ENCODE assay signal across 11 cellular contexts in the genomic region with DNA sequence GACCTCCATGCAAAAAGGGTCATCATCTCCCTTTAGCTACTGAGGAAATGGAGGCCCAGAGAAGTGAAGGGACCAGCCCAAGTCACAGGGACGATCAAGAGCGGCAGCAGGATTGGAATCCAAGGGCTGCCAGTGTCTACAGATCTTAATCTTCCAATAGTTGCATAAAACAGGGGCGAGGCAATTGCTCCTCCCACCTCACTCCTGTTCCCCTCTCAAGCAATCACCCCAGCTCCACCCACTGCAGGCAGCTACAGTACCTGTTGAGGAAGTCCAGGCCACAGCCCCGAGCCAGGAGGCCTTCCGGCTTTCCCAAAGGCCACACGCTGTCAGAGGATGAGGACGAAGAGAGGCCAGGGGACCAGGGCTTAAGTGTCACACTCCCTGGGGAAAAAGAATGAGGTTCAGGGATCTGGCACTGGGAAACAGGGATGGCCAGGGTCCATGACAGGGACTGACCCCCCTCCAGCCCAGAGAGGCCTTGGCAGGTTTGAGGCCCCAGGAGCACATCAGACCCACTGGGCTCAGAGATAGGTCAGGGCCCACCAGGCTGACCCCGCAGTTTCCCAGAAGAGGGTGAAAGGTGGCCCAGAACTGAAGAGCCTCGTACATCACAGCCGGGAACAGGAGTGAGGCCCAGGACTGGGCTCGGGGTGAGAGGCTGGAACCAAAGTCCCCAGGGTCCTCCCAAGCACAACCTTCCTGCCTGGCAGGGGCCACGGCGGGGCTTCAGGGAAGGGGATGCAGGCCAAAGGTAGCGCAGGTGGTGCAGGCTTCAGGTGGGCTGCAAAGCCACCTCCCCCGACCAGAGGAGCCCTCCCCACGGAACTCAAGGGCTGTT. TPM values are rescaled to one million over a fixed set of nuclear protein-coding genes. Genes with fewer than 3 reads are reported as not detected.
DNase-seq lines count a peak whose midpoint lies in the region; ATAC-seq and TF ChIP-seq lines count a peak whose summit lies in the region.
"Had no signal": no experiment of that assay in that cellular context is flagged by ENCODE, and none has a peak within 500 bp of the region (broad histone marks: within the 10 kb centered on the region; RNA-seq: fewer than 3 reads in every experiment).

No MANE protein-coding gene starts in this region.

- peak; percentile 78 for DNase-seq in ELF-1 (ENCODE audit: low read depth, low spot score)
- no peak for DNase-seq in RWPE1 (ENCODE audit: low spot score)
- DNase-seq in glomerular visceral epithelial cell (ENCODE audit: extremely low spot score), result peak; percentile 34
- DNase-seq in progenitor cell of endocrine pancreas (ENCODE audit: low spot score, unreplicated experiment), result no peak
- DNase-seq in central memory CD4-positive, alpha-beta T cell, result no peak
- DNase-seq in activated T-cell treated with anti-CD3 and anti-CD28 coated beads for 4 hours, result no peak
- DNase-seq in Ammon's horn (ENCODE audit: low spot score), result no peak
- DNase-seq: activated CD4-positive, alpha-beta T cell treated with anti-CD3 and anti-CD28 coated beads, Interleukin-2, amount 50 U/mL, for 48 hours; DMS79 treated with DMSO at 0.1 percent for 48 hours; nucleus accumbens had no signal

- no peaks in the 10 kb centered on the region for H3K27me3 Mint-ChIP-seq in progenitor cell of endocrine pancreas

- POLR2A ChIA-PET in RWPE1 (lab: Yijun Ruan, JAX; ENCODE audit: low non-redundant PET), result interaction anchor here (0.6 kb wide), 1 partner anchor 16 kb away, joined by 3 read pairs; no protein-coding TSS in a partner anchor

- no peak for TF ChIP-seq CTCF in RWPE1 (conservative IDR thresholded peaks at IDR 0.05; ENCODE audit: low read depth)
- no peak for TF ChIP-seq CTCF in progenitor cell of endocrine pancreas (IDR thresholded peaks at IDR 0.05; ENCODE audit: unreplicated experiment)

- peak overlapping the region; percentile 99 for H3K27ac Mint-ChIP-seq in progenitor cell of endocrine pancreas

- CTCF ChIA-PET in RWPE1 (lab: Yijun Ruan, JAX), result no interaction called here

- H3K27ac ChIP-seq in RWPE1, result peak overlapping the region; percentile 96

- peaks cover 47% of the 10 kb centered on the region for H3K4me1 Mint-ChIP-seq in progenitor cell of endocrine pancreas (ENCODE audit: low read depth)

- peaks cover 9% of the 10 kb centered on the region for H3K36me3 Mint-ChIP-seq in progenitor cell of endocrine pancreas (ENCODE audit: insufficient read depth)

- H3K4me3 Mint-ChIP-seq in progenitor cell of endocrine pancreas (ENCODE audit: low read depth), result no peak overlapping the region

- ATAC-seq in GM19463 (IDR thresholded peaks at IDR 0.05; ENCODE audit: unreplicated experiment), result no peak

- H3K9me3 Mint-ChIP-seq in progenitor cell of endocrine pancreas (ENCODE audit: low read depth), result no peaks in the 10 kb centered on the region

RNA-seq across cellular contexts. Expression of gene MFNG, which starts 16.4 kb away (rescaled TPM):
- 3.2 and 5.9 TPM in 2 replicates for total RNA-seq in progenitor cell of endocrine pancreas

RNA-seq across cellular contexts. Expression of gene CARD10, which starts 16.7 kb away (rescaled TPM):
- 44.1 and 46.7 TPM in 2 replicates for total RNA-seq in progenitor cell of endocrine pancreas

RNA-seq across cellular contexts. Expression of gene CDC42EP1, which starts 57.7 kb away (rescaled TPM):
- total RNA-seq in progenitor cell of endocrine pancreas, result 52.6 TPM in 2 replicates

Comparison
In these comparisons a context has a peak if more than half of its experiments do, and no peak if none do; other contexts are left out.
1. DNase-seq: peak in ELF-1 (single experiment) and glomerular visceral epithelial cell (single experiment); none in RWPE1 (single experiment), progenitor cell of endocrine pancreas (single experiment), central memory CD4-positive, alpha-beta T cell (single experiment), activated T-cell treated with anti-CD3 and anti-CD28 coated beads for 4 hours (single experiment) and Ammon's horn (single experiment).